Comparison of ENCODE assay signal across 25 cellular contexts in the genomic region with DNA sequence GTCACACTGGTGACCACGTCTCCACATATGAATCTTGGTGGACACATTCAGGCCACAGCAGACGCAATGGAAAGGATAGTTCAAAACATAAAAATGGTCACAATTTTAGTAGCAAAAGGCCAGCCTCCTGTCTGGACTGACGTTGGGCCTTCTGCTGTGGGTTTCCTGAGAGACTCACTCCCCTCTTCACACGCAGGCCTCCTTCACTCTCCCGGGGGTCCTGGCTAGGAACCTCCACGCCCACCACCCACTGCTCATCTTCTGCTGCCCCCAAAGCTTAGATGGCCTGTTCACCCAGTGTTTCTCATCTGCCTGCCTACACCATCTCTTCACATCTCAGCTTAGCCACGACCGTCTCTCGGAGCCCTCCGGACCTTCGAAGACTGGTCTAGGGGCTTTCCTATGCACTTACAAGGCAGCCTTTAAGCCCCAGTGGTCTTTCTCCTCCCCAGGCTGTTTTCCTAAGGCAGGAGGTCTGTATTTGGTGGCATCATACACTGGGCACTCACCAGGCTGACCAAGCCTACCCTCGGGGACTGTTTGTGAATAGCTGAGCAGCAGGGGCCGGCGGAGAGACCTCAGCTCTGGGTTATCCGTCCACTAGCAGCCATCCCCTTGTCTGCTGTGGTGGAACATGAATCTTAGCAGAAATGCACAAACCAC.
"Had no signal": no experiment of that assay in that cellular context is flagged by ENCODE, and none has a peak within 500 bp of the region (broad histone marks: within the 10 kb centered on the region; RNA-seq: fewer than 3 reads in every experiment).

No MANE protein-coding gene starts in this region.

- H3K4me3 ChIP-seq: cardiac muscle cell, MG63, Peyer's patch, SJSA1 had no signal

- H3K27ac ChIP-seq: brain microvascular endothelial cell, cardiac muscle cell, Peyer's patch, RWPE1, SJSA1 had no signal

- H3K4me1 ChIP-seq: SJSA1 had no signal

- H3K27ac Mint-ChIP-seq: activated CD8-positive, alpha-beta T cell treated with anti-CD3 and anti-CD28 coated beads for 36 hours; activated naive CD8-positive, alpha-beta T cell; activated T-helper 1 cell treated with anti-CD3 and anti-CD28 coated beads, Interleukin-12 subunit alpha, Interleukin-12 subunit beta, Interleukin-2, Interleukin-4 antibody, amounts not matched to agents 30 ng/mL and 10 ng/mL and 1 ng/mL, durations not matched to agents 14 hours and 24 hours and 36 hours; T-helper 2 cell treated with Interferon-gamma antibody and Interleukin-4, amounts not matched to agents 5 μg/mL and 100 μg/mL, for 36 hours had no signal

- DNase-seq: activated CD4-positive, alpha-beta T cell treated with anti-CD3 and anti-CD28 coated beads for 4 hours; activated CD8-positive, alpha-beta memory T cell treated with anti-CD3 and anti-CD28 coated beads, Interleukin-2, amount 50 U/mL, for 4 hours; activated CD8-positive, alpha-beta T cell treated with anti-CD3 and anti-CD28 coated beads for 36 hours; activated effector memory CD4-positive, alpha-beta T cell treated with Interleukin-2 at 50 U/mL for 16 hours; activated naive CD4-positive, alpha-beta T cell; amygdala; brain microvascular endothelial cell; MG63; MV-4-11; NCI-H1694 treated with DMSO at 0.1 percent for 48 hours; NCI-H2029 treated with DMSO at 0.1 percent for 48 hours; NCI-H345; NCI-H510A treated with DMSO at 0.1 percent for 48 hours; NCI-H69; SHP77; SW 1271 had no signal

- H3K27me3 ChIP-seq: brain microvascular endothelial cell, cardiac muscle cell, MG63, Peyer's patch, SJSA1 had no signal

- H3K4me3 Mint-ChIP-seq: activated CD8-positive, alpha-beta T cell treated with anti-CD3 and anti-CD28 coated beads for 36 hours; activated naive CD8-positive, alpha-beta T cell; activated T-helper 1 cell treated with anti-CD3 and anti-CD28 coated beads, Interleukin-12 subunit alpha, Interleukin-12 subunit beta, Interleukin-2, Interleukin-4 antibody, amounts not matched to agents 30 ng/mL and 10 ng/mL and 1 ng/mL, durations not matched to agents 14 hours and 24 hours and 36 hours; T-helper 2 cell treated with Interferon-gamma antibody and Interleukin-4, amounts not matched to agents 5 μg/mL and 100 μg/mL, for 36 hours had no signal

- H3K36me3 Mint-ChIP-seq: activated naive CD8-positive, alpha-beta T cell had no signal

- H3K9me3 ChIP-seq: MG63, Peyer's patch, SJSA1 had no signal

- H3K36me3 ChIP-seq: brain microvascular endothelial cell, cardiac muscle cell, MG63, Peyer's patch, SJSA1 had no signal

- ATAC-seq: activated CD4-positive, CD25-positive, alpha-beta regulatory T cell treated with anti-CD3 and anti-CD28 coated beads, Interleukin-2, amount 50 U/mL, for 24 hours; activated CD8-positive, alpha-beta T cell treated with anti-CD3 and anti-CD28 coated beads for 36 hours; SK-N-SH treated with all-trans-retinoic acid at 6 μM for 48 hours had no signal

- H3K9me3 Mint-ChIP-seq: activated CD8-positive, alpha-beta T cell treated with anti-CD3 and anti-CD28 coated beads for 36 hours; activated T-helper 1 cell treated with anti-CD3 and anti-CD28 coated beads, Interleukin-12 subunit alpha, Interleukin-12 subunit beta, Interleukin-2, Interleukin-4 antibody, amounts not matched to agents 30 ng/mL and 10 ng/mL and 1 ng/mL, durations not matched to agents 14 hours and 24 hours and 36 hours; T-helper 2 cell treated with Interferon-gamma antibody and Interleukin-4, amounts not matched to agents 5 μg/mL and 100 μg/mL, for 36 hours had no signal
